14 cellular contexts compared by ENCODE assay signal in the genomic region with DNA sequence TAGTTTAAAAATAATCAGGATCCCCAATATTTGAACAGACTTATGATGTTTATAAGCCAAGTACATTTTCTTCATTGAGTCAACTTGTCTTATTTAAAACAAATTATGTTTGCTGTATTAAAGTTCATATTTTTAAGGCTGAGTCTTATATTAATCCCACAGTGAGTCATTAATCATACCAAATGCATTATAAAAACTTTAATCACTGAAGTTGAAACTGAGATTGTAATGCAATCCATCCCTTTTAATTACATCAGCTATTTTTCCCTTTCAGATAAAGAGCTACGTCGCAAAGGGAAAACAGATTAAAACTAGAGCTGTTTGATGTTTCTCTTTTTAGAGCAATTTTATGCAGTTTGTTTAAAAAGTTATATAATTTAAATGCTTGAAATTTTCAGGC.
A peak's percentile ranks its signal among the peaks of the same experiment; 100 is the strongest.
DNase-seq lines count a peak whose midpoint lies in the region; ATAC-seq and TF ChIP-seq lines count a peak whose summit lies in the region.
"Had no signal": no experiment of that assay in that cellular context is flagged by ENCODE, and none has a peak within 500 bp of the region (broad histone marks: within the 10 kb centered on the region; RNA-seq: fewer than 3 reads in every experiment).

No MANE protein-coding gene starts in this region.

- peaks cover 73% of the 10 kb centered on the region for H3K36me3 Mint-ChIP-seq in stimulated activated naive CD8-positive, alpha-beta T cell treated with anti-CD3 and anti-CD28 coated beads, Interleukin-15, Interleukin-2, amounts not matched to agents 100 ng/mL and 50 ng/mL, for 24 hours (ENCODE audit: low read depth)

- DNase-seq in stimulated activated naive CD8-positive, alpha-beta T cell treated with anti-CD3 and anti-CD28 coated beads, Interleukin-15, Interleukin-2, amounts not matched to agents 100 U/mL and 50 U/mL, for 24 hours, result no peak
- DNase-seq in coronary artery (ENCODE audit: low spot score) (no peak), NCI-H1436 (lab: John Stamatoyannopoulos, UW) (no peak), DMS79 (lab: John Stamatoyannopoulos, UW) (no peak), AG20443 (ENCODE audit: low spot score) (no peak)
- DNase-seq: activated CD8-positive, alpha-beta memory T cell treated with anti-CD3 and anti-CD28 coated beads, Interleukin-2, amount 50 U/mL, for 4 hours; CD8-positive, alpha-beta memory T cell; effector CD4-positive, alpha-beta T cell; SIG-M5; stimulated activated naive CD8-positive, alpha-beta T cell treated with anti-CD3 and anti-CD28 coated beads, Interleukin-15, amount 100 ng/mL, for 72 hours had no signal

- no peak overlapping the region for H3K9ac ChIP-seq in neural cell (ENCODE audit: low read length)

- no peaks in the 10 kb centered on the region for H3K9me3 ChIP-seq in neural cell (ENCODE audit: low read length)

- no peaks in the 10 kb centered on the region for H3K79me2 ChIP-seq in neural cell (replicated peaks; ENCODE audit: insufficient read depth, low read length)

- peak overlapping the region; percentile 82 for H3K27ac Mint-ChIP-seq in stimulated activated naive CD8-positive, alpha-beta T cell treated with anti-CD3 and anti-CD28 coated beads, Interleukin-15, Interleukin-2, amounts not matched to agents 100 ng/mL and 50 ng/mL, for 24 hours

- H3K4me3 Mint-ChIP-seq in stimulated activated naive CD8-positive, alpha-beta T cell treated with anti-CD3 and anti-CD28 coated beads, Interleukin-15, Interleukin-2, amounts not matched to agents 100 ng/mL and 50 ng/mL, for 24 hours, result no peak overlapping the region
- H3K4me3 Mint-ChIP-seq: stimulated activated naive CD8-positive, alpha-beta T cell treated with anti-CD3 and anti-CD28 coated beads, Interleukin-15, amount 100 ng/mL, for 72 hours had no signal

- no peak for ATAC-seq in stimulated activated naive CD8-positive, alpha-beta T cell treated with anti-CD3 and anti-CD28 coated beads, Interleukin-15, Interleukin-2, amounts not matched to agents 100 U/mL and 50 U/mL, for 24 hours
- ATAC-seq in HG03097 (IDR thresholded peaks at IDR 0.05; ENCODE audit: low FRiP score, unreplicated experiment), result no peak
- ATAC-seq: GM12878; stimulated activated naive CD8-positive, alpha-beta T cell treated with anti-CD3 and anti-CD28 coated beads, Interleukin-15, amount 100 ng/mL, for 72 hours had no signal

- no peak for TF ChIP-seq RAD21 in neural cell (conservative IDR thresholded peaks at IDR 0.05)

- H3K4me3 ChIP-seq in coronary artery (peak overlapping the region; percentile 50), neural cell (ENCODE audit: low read length) (peak overlapping the region; percentile 36)
- H3K4me3 ChIP-seq: GM12878 had no signal

- no peaks in the 10 kb centered on the region for H4K20me1 ChIP-seq in neural cell (ENCODE audit: insufficient read depth)

- no peaks in the 10 kb centered on the region for H3K27me3 Mint-ChIP-seq in stimulated activated naive CD8-positive, alpha-beta T cell treated with anti-CD3 and anti-CD28 coated beads, Interleukin-15, Interleukin-2, amounts not matched to agents 100 ng/mL and 50 ng/mL, for 24 hours
- H3K27me3 Mint-ChIP-seq: CD8-positive, alpha-beta memory T cell; stimulated activated naive CD8-positive, alpha-beta T cell treated with anti-CD3 and anti-CD28 coated beads, Interleukin-15, amount 100 ng/mL, for 72 hours had no signal

- peak overlapping the region; percentile 59 to 92 for H3K27ac ChIP-seq in coronary artery
- peak overlapping the region; percentile 87 for H3K27ac ChIP-seq in neural cell (ENCODE audit: low read length)

- peaks cover 79% of the 10 kb centered on the region for H3K4me1 Mint-ChIP-seq in stimulated activated naive CD8-positive, alpha-beta T cell treated with anti-CD3 and anti-CD28 coated beads, Interleukin-15, Interleukin-2, amounts not matched to agents 100 ng/mL and 50 ng/mL, for 24 hours (ENCODE audit: low read depth)

- TF ChIP-seq CTCF in coronary artery (IDR thresholded peaks at IDR 0.05) (no peak), neural cell (IDR thresholded peaks at IDR 0.05; ENCODE audit: poor library complexity, severe bottlenecking) (no peak)

- H3K36me3 ChIP-seq in neural cell (ENCODE audit: insufficient read depth, low read length), result no peaks in the 10 kb centered on the region

- H2AFZ ChIP-seq in neural cell (ENCODE audit: low read depth, low read length), result no peak overlapping the region

- no peaks in the 10 kb centered on the region for H3F3A ChIP-seq in neural cell (ENCODE audit: insufficient read depth, low read length, poor library complexity, severe bottlenecking)

- no peaks in the 10 kb centered on the region for H3K27me3 ChIP-seq in neural cell (ENCODE audit: insufficient read depth, low read depth, low read length)

- peak overlapping the region; percentile 38 for H3K4me2 ChIP-seq in neural cell (ENCODE audit: low read length)

- TF ChIP-seq EP300 in neural cell (conservative IDR thresholded peaks at IDR 0.05; ENCODE audit: poor library complexity, severe bottlenecking), result no peak

- peaks cover 1% of the 10 kb centered on the region for H3K9me3 Mint-ChIP-seq in stimulated activated naive CD8-positive, alpha-beta T cell treated with anti-CD3 and anti-CD28 coated beads, Interleukin-15, Interleukin-2, amounts not matched to agents 100 ng/mL and 50 ng/mL, for 24 hours
- H3K9me3 Mint-ChIP-seq: CD8-positive, alpha-beta memory T cell; stimulated activated naive CD8-positive, alpha-beta T cell treated with anti-CD3 and anti-CD28 coated beads, Interleukin-15, amount 100 ng/mL, for 72 hours had no signal

- H3K9me2 ChIP-seq in neural cell (ENCODE audit: insufficient read depth, low read length), result no peaks in the 10 kb centered on the region

TF ChIP-seq in neural cell, 6 proteins besides CTCF, POLR2A, EP300 and RAD21:
- no peak for TF ChIP-seq SMC3 (conservative IDR thresholded peaks at IDR 0.05; ENCODE audit: poor library complexity)
- TF ChIP-seq POLR2AphosphoS5 (IDR thresholded peaks at IDR 0.05), result no peak
- no peak for TF ChIP-seq TAF1 (IDR thresholded peaks at IDR 0.05; ENCODE audit: low read depth)
- TF ChIP-seq EZH2 (IDR thresholded peaks at IDR 0.05; ENCODE audit: borderline replicate concordance, insufficient read depth, low read length, poor library complexity, severe bottlenecking), result no peak
- no peak for TF ChIP-seq REST (IDR thresholded peaks at IDR 0.05; ENCODE audit: borderline replicate concordance)
